In the genomic region with DNA sequence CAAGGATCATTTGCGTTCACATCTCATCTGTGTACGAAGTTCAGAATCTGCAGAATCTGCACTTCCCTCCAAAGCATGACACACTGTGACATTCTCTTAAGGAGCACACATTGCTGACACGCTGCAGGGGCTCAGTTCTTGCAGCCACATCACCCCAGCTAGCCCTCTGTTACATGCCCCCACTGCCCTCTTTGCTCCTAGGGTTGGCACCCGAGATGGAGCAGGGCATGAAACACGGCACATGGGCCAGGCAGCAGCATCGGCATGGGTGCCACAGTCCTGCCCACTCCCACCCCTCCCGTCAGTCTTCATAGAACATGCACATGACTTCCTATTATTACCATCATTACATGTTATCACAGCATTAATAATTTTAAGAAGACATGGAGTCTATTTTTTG, we compare ENCODE assay signal across 1 cellular context.
TF ChIP-seq lines count a peak whose summit lies in the region.

No MANE protein-coding gene starts in this region.

TF ChIP-seq in IMR-90, 13 proteins besides CTCF, POLR2A, EP300 and RAD21 (continued from another document):
- TF ChIP-seq FOS (IDR thresholded peaks at IDR 0.05; ENCODE audit: low read depth, low read length) = no peak
- TF ChIP-seq MAFK (IDR thresholded peaks at IDR 0.05; ENCODE audit: low read depth, low read length) = no peak
- TF ChIP-seq MAZ (IDR thresholded peaks at IDR 0.05; ENCODE audit: borderline replicate concordance, low read depth, low read length) = no peak
